Comparison of ENCODE assay signal across 2 cellular contexts in the genomic region with DNA sequence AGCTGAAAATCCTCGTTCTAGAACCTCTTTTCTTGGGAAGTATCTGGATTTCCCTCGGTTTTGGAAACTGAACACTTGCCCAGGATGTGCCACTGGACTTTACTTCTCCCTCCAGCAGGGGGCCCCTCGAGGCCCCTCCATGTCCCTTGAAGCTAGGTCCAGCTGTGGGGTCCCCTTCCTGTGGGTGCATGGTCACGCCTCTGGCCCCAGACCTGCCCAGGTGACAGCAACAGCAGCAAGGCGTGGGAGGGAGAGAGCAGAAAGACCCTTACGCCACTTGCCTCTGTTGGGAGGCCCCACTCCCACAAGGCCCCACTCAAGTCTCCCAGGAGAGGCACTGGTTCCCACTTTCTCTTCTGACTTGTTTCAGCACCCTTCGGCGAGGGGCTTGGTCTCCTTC.
A peak's percentile ranks its signal among the peaks of the same experiment; 100 is the strongest.
TF ChIP-seq lines count a peak whose summit lies in the region.

No MANE protein-coding gene starts in this region.

TF ChIP-seq in GM23338, 12 proteins besides CTCF, POLR2A, EP300 and RAD21:
- TF ChIP-seq, protein P1, sequence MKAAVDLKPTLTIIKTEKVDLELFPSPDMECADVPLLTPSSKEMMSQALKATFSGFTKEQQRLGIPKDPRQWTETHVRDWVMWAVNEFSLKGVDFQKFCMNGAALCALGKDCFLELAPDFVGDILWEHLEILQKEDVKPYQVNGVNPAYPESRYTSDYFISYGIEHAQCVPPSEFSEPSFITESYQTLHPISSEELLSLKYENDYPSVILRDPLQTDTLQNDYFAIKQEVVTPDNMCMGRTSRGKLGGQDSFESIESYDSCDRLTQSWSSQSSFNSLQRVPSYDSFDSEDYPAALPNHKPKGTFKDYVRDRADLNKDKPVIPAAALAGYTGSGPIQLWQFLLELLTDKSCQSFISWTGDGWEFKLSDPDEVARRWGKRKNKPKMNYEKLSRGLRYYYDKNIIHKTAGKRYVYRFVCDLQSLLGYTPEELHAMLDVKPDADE (IDR thresholded peaks at IDR 0.05), result no peak
- TF ChIP-seq ZNF331 (CRISPR knock-in tag; IDR thresholded peaks at IDR 0.05; ENCODE audit: low read depth), result no peak
- TF ChIP-seq NANOG (IDR thresholded peaks at IDR 0.05; ENCODE audit: borderline replicate concordance), result no peak

TF ChIP-seq in GM12878, 131 proteins besides CTCF, POLR2A, EP300 and RAD21:
- TF ChIP-seq ZNF274 (IDR thresholded peaks at IDR 0.05; ENCODE audit: insufficient read depth, insufficient read length) (no peak), GABPA (IDR thresholded peaks at IDR 0.05; ENCODE audit: low read depth) (no peak), SMC3 (IDR thresholded peaks at IDR 0.05; ENCODE audit: borderline replicate concordance, low read length) (peak; percentile 58), BACH1 (IDR thresholded peaks at IDR 0.05; ENCODE audit: borderline replicate concordance) (no peak), BRCA1 (IDR thresholded peaks at IDR 0.05; ENCODE audit: low read depth, low read length) (no peak), POLR2AphosphoS5 (IDR thresholded peaks at IDR 0.05; ENCODE audit: low read length) (no peak), NR2F1 (conservative IDR thresholded peaks at IDR 0.05) (no peak), MEF2A (IDR thresholded peaks at IDR 0.05; ENCODE audit: insufficient read depth, low read depth, low read length) (no peak), MEF2B (IDR thresholded peaks at IDR 0.05; ENCODE audit: partially characterized antibody, poor library complexity, severe bottlenecking) (no peak), RB1 (IDR thresholded peaks at IDR 0.05; ENCODE audit: borderline replicate concordance) (peak; percentile 42; the same call in 1 of the 2 replicates), NFIC (IDR thresholded peaks at IDR 0.05; ENCODE audit: low read depth, low read length) (no peak), BCL11A (IDR thresholded peaks at IDR 0.05; ENCODE audit: low read depth, low read length) (no peak), BHLHE40 (IDR thresholded peaks at IDR 0.05; ENCODE audit: borderline replicate concordance in 1 of 2, low read depth in 2 of 2, low read length in 1 of 2) (0 out of 4 replicates have a peak, but pooled peaks of 1 of the 2 experiments have one; percentile 8), TCF3 (IDR thresholded peaks at IDR 0.05; ENCODE audit: borderline replicate concordance, insufficient read depth, low read depth, low read length) (no peak), SUZ12 (IDR thresholded peaks at IDR 0.05; ENCODE audit: unreplicated experiment) (no peak)
- TF ChIP-seq, protein P2, sequence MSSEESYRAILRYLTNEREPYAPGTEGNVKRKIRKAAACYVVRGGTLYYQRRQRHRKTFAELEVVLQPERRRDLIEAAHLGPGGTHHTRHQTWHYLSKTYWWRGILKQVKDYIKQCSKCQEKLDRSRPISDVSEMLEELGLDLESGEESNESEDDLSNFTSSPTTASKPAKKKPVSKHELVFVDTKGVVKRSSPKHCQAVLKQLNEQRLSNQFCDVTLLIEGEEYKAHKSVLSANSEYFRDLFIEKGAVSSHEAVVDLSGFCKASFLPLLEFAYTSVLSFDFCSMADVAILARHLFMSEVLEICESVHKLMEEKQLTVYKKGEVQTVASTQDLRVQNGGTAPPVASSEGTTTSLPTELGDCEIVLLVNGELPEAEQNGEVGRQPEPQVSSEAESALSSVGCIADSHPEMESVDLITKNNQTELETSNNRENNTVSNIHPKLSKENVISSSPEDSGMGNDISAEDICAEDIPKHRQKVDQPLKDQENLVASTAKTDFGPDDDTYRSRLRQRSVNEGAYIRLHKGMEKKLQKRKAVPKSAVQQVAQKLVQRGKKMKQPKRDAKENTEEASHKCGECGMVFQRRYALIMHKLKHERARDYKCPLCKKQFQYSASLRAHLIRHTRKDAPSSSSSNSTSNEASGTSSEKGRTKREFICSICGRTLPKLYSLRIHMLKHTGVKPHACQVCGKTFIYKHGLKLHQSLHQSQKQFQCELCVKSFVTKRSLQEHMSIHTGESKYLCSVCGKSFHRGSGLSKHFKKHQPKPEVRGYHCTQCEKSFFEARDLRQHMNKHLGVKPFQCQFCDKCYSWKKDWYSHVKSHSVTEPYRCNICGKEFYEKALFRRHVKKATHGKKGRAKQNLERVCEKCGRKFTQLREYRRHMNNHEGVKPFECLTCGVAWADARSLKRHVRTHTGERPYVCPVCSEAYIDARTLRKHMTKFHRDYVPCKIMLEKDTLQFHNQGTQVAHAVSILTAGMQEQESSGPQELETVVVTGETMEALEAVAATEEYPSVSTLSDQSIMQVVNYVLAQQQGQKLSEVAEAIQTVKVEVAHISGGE (CRISPR knock-in tag; IDR thresholded peaks at IDR 0.05), result no peak
- TF ChIP-seq, protein P3, sequence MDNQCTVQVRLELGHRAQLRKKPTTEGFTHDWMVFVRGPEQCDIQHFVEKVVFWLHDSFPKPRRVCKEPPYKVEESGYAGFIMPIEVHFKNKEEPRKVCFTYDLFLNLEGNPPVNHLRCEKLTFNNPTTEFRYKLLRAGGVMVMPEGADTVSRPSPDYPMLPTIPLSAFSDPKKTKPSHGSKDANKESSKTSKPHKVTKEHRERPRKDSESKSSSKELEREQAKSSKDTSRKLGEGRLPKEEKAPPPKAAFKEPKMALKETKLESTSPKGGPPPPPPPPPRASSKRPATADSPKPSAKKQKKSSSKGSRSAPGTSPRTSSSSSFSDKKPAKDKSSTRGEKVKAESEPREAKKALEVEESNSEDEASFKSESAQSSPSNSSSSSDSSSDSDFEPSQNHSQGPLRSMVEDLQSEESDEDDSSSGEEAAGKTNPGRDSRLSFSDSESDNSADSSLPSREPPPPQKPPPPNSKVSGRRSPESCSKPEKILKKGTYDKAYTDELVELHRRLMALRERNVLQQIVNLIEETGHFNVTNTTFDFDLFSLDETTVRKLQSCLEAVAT (IDR thresholded peaks at IDR 0.05), result no peak
- TF ChIP-seq, protein P4, sequence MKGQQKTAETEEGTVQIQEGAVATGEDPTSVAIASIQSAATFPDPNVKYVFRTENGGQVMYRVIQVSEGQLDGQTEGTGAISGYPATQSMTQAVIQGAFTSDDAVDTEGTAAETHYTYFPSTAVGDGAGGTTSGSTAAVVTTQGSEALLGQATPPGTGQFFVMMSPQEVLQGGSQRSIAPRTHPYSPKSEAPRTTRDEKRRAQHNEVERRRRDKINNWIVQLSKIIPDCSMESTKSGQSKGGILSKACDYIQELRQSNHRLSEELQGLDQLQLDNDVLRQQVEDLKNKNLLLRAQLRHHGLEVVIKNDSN (IDR thresholded peaks at IDR 0.05; ENCODE audit: borderline replicate concordance, extremely low read length, insufficient read depth, low read depth, low read length), result no peak
- TF ChIP-seq, protein P5, sequence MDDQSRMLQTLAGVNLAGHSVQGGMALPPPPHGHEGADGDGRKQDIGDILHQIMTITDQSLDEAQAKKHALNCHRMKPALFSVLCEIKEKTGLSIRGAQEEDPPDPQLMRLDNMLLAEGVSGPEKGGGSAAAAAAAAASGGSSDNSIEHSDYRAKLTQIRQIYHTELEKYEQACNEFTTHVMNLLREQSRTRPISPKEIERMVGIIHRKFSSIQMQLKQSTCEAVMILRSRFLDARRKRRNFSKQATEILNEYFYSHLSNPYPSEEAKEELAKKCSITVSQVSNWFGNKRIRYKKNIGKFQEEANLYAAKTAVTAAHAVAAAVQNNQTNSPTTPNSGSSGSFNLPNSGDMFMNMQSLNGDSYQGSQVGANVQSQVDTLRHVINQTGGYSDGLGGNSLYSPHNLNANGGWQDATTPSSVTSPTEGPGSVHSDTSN (IDR thresholded peaks at IDR 0.05; ENCODE audit: insufficient replicate concordance, low read depth, low read length), result no peak
- TF ChIP-seq, protein P6, sequence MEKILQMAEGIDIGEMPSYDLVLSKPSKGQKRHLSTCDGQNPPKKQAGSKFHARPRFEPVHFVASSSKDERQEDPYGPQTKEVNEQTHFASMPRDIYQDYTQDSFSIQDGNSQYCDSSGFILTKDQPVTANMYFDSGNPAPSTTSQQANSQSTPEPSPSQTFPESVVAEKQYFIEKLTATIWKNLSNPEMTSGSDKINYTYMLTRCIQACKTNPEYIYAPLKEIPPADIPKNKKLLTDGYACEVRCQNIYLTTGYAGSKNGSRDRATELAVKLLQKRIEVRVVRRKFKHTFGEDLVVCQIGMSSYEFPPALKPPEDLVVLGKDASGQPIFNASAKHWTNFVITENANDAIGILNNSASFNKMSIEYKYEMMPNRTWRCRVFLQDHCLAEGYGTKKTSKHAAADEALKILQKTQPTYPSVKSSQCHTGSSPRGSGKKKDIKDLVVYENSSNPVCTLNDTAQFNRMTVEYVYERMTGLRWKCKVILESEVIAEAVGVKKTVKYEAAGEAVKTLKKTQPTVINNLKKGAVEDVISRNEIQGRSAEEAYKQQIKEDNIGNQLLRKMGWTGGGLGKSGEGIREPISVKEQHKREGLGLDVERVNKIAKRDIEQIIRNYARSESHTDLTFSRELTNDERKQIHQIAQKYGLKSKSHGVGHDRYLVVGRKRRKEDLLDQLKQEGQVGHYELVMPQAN (conservative IDR thresholded peaks at IDR 0.05), result 0 out of 2 replicates have a peak, but pooled peaks have one; percentile 24
- TF ChIP-seq, protein P7, sequence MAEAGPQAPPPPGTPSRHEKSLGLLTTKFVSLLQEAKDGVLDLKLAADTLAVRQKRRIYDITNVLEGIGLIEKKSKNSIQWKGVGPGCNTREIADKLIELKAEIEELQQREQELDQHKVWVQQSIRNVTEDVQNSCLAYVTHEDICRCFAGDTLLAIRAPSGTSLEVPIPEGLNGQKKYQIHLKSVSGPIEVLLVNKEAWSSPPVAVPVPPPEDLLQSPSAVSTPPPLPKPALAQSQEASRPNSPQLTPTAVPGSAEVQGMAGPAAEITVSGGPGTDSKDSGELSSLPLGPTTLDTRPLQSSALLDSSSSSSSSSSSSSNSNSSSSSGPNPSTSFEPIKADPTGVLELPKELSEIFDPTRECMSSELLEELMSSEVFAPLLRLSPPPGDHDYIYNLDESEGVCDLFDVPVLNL (IDR thresholded peaks at IDR 0.05; ENCODE audit: low read depth, low read length), result no peak
- TF ChIP-seq, protein P8, sequence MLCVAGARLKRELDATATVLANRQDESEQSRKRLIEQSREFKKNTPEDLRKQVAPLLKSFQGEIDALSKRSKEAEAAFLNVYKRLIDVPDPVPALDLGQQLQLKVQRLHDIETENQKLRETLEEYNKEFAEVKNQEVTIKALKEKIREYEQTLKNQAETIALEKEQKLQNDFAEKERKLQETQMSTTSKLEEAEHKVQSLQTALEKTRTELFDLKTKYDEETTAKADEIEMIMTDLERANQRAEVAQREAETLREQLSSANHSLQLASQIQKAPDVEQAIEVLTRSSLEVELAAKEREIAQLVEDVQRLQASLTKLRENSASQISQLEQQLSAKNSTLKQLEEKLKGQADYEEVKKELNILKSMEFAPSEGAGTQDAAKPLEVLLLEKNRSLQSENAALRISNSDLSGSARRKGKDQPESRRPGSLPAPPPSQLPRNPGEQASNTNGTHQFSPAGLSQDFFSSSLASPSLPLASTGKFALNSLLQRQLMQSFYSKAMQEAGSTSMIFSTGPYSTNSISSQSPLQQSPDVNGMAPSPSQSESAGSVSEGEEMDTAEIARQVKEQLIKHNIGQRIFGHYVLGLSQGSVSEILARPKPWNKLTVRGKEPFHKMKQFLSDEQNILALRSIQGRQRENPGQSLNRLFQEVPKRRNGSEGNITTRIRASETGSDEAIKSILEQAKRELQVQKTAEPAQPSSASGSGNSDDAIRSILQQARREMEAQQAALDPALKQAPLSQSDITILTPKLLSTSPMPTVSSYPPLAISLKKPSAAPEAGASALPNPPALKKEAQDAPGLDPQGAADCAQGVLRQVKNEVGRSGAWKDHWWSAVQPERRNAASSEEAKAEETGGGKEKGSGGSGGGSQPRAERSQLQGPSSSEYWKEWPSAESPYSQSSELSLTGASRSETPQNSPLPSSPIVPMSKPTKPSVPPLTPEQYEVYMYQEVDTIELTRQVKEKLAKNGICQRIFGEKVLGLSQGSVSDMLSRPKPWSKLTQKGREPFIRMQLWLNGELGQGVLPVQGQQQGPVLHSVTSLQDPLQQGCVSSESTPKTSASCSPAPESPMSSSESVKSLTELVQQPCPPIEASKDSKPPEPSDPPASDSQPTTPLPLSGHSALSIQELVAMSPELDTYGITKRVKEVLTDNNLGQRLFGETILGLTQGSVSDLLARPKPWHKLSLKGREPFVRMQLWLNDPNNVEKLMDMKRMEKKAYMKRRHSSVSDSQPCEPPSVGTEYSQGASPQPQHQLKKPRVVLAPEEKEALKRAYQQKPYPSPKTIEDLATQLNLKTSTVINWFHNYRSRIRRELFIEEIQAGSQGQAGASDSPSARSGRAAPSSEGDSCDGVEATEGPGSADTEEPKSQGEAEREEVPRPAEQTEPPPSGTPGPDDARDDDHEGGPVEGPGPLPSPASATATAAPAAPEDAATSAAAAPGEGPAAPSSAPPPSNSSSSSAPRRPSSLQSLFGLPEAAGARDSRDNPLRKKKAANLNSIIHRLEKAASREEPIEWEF (IDR thresholded peaks at IDR 0.05; ENCODE audit: insufficient replicate concordance, low read depth, low read length), result no peak
